20 cellular contexts compared by ENCODE assay signal in genomic region chr17:37614391-37614790, GRCh38. TPM values are rescaled to one million over a fixed set of nuclear protein-coding genes. Genes with fewer than 3 reads are reported as not detected.
DNase-seq lines count a peak whose midpoint lies in the region; ATAC-seq and TF ChIP-seq lines count a peak whose summit lies in the region.
"Had no signal": no experiment of that assay in that cellular context is flagged by ENCODE, and none has a peak within 500 bp of the region (broad histone marks: within the 10 kb centered on the region; RNA-seq: fewer than 3 reads in every experiment).

No MANE protein-coding gene starts in this region.

- H3K9me3 ChIP-seq in GM23248 (ENCODE audit: low read depth) = no peaks in the 10 kb centered on the region
- no peaks in the 10 kb centered on the region for H3K9me3 ChIP-seq in Peyer's patch
- H3K9me3 ChIP-seq: Caco-2, left lung, right lobe of liver, vagina had no signal

- no peak overlapping the region for H3K4me3 Mint-ChIP-seq in activated T-helper 17 cell treated with anti-CD3 and anti-CD28 coated beads, Interleukin-2, amount 50 U/mL, for 72 hours
- no peak overlapping the region for H3K4me3 Mint-ChIP-seq in type B pancreatic cell
- H3K4me3 Mint-ChIP-seq: activated CD4-positive, alpha-beta memory T cell treated with anti-CD3 and anti-CD28 coated beads for 36 hours; activated T-helper 1 cell treated with anti-CD3 and anti-CD28 coated beads, Interleukin-12 subunit alpha, Interleukin-12 subunit beta, Interleukin-2, Interleukin-4 antibody, amounts not matched to agents 30 ng/mL and 10 ng/mL and 1 ng/mL, durations not matched to agents 14 hours and 24 hours and 36 hours; GM23338; natural killer cell had no signal

- H3K27me3 ChIP-seq in GM23248 (replicated peaks; ENCODE audit: insufficient read depth) (no peaks in the 10 kb centered on the region), Peyer's patch (no peaks in the 10 kb centered on the region)
- H3K27me3 ChIP-seq: left lung, right lobe of liver, vagina had no signal

- H3K9me3 Mint-ChIP-seq in activated T-helper 17 cell treated with anti-CD3 and anti-CD28 coated beads, Interleukin-2, amount 50 U/mL, for 72 hours = no peaks in the 10 kb centered on the region
- H3K9me3 Mint-ChIP-seq in type B pancreatic cell = no peaks in the 10 kb centered on the region
- H3K9me3 Mint-ChIP-seq: activated CD4-positive, alpha-beta memory T cell treated with anti-CD3 and anti-CD28 coated beads for 36 hours; activated T-helper 1 cell treated with anti-CD3 and anti-CD28 coated beads, Interleukin-12 subunit alpha, Interleukin-12 subunit beta, Interleukin-2, Interleukin-4 antibody, amounts not matched to agents 30 ng/mL and 10 ng/mL and 1 ng/mL, durations not matched to agents 14 hours and 24 hours and 36 hours; GM23338; natural killer cell had no signal

- peak overlapping the region; percentile 77 for H3K9ac ChIP-seq in GM23248

- peak; percentile 58 for ATAC-seq in activated T-helper 17 cell treated with anti-CD3 and anti-CD28 coated beads, Interleukin-2, amount 50 U/mL, for 72 hours (replicated peaks)
- ATAC-seq: GM23338, left lung, natural killer cell, right lobe of liver had no signal

- peak overlapping the region; percentile 51 for H2AFZ ChIP-seq in GM23248
- H2AFZ ChIP-seq: GM23338 had no signal

- no peak for TF ChIP-seq CTCF in fibroblast of the aortic adventitia (IDR thresholded peaks at IDR 0.05; ENCODE audit: insufficient read depth, low read length)
- TF ChIP-seq CTCF in type B pancreatic cell (conservative IDR thresholded peaks at IDR 0.05) = no peak
- no peak for TF ChIP-seq CTCF in Peyer's patch (IDR thresholded peaks at IDR 0.05)

- no peaks in the 10 kb centered on the region for H4K20me1 ChIP-seq in GM23248 (ENCODE audit: insufficient read depth)

- H3K36me3 Mint-ChIP-seq in activated T-helper 17 cell treated with anti-CD3 and anti-CD28 coated beads, Interleukin-2, amount 50 U/mL, for 72 hours (ENCODE audit: low read depth) = peaks cover 61% of the 10 kb centered on the region
- peaks cover 20% of the 10 kb centered on the region for H3K36me3 Mint-ChIP-seq in type B pancreatic cell

- H3K27me3 Mint-ChIP-seq in activated T-helper 17 cell treated with anti-CD3 and anti-CD28 coated beads, Interleukin-2, amount 50 U/mL, for 72 hours = no peaks in the 10 kb centered on the region
- H3K27me3 Mint-ChIP-seq in type B pancreatic cell = no peaks in the 10 kb centered on the region
- H3K27me3 Mint-ChIP-seq: activated CD4-positive, alpha-beta memory T cell treated with anti-CD3 and anti-CD28 coated beads for 36 hours had no signal

- intact Hi-C loops in posterior vena cava (cut with DNase I) = no loop called here

- peak overlapping the region; percentile 72 for H3K4me2 ChIP-seq in GM23248 (ENCODE audit: unreplicated experiment)
- H3K4me2 ChIP-seq: GM23338 had no signal

- H3K4me3 ChIP-seq in GM23248 = no peak overlapping the region
- no peak overlapping the region for H3K4me3 ChIP-seq in fibroblast of the aortic adventitia (ENCODE audit: low read depth, low read length)
- no peak overlapping the region for H3K4me3 ChIP-seq in Peyer's patch
- H3K4me3 ChIP-seq: GM23338, left lung, right lobe of liver, vagina had no signal

- H3K4me1 Mint-ChIP-seq in activated T-helper 17 cell treated with anti-CD3 and anti-CD28 coated beads, Interleukin-2, amount 50 U/mL, for 72 hours = no peaks in the 10 kb centered on the region
- peaks cover 3% of the 10 kb centered on the region for H3K4me1 Mint-ChIP-seq in type B pancreatic cell (ENCODE audit: unreplicated experiment)
- H3K4me1 Mint-ChIP-seq: GM23338 had no signal

- no peak overlapping the region for H3K27ac Mint-ChIP-seq in activated T-helper 17 cell treated with anti-CD3 and anti-CD28 coated beads, Interleukin-2, amount 50 U/mL, for 72 hours
- H3K27ac Mint-ChIP-seq in type B pancreatic cell = peak overlapping the region; percentile 52
- H3K27ac Mint-ChIP-seq: activated CD4-positive, alpha-beta memory T cell treated with anti-CD3 and anti-CD28 coated beads for 36 hours; activated T-helper 1 cell treated with anti-CD3 and anti-CD28 coated beads, Interleukin-12 subunit alpha, Interleukin-12 subunit beta, Interleukin-2, Interleukin-4 antibody, amounts not matched to agents 30 ng/mL and 10 ng/mL and 1 ng/mL, durations not matched to agents 14 hours and 24 hours and 36 hours; GM23338; natural killer cell had no signal

- TF ChIP-seq POLR2A in Peyer's patch (IDR thresholded peaks at IDR 0.05) = no peak

- peaks cover 32% of the 10 kb centered on the region for H3F3A ChIP-seq in GM23248 (ENCODE audit: insufficient read depth)

- H3K36me3 ChIP-seq in GM23248 (ENCODE audit: low read depth) (peaks cover 34% of the 10 kb centered on the region), Peyer's patch (peaks cover 0 to 59% (median 0%) of the 10 kb centered on the region in 3 donors)

- in situ Hi-C loops in GM23248 (cut with MboI) = no loop called here

- no peaks in the 10 kb centered on the region for H3K9me2 ChIP-seq in GM23248 (ENCODE audit: insufficient read depth)

- H3K4me1 ChIP-seq in GM23248 (ENCODE audit: insufficient read depth) (peaks cover 15% of the 10 kb centered on the region), Peyer's patch (peaks cover 0 to 4% (median 0%) of the 10 kb centered on the region in 4 donors)

- 11 to 15% methylated on average over 5 of the region's 5 CpGs for WGBS in GM23248 (ENCODE audit: low coverage in 1 of 2, low lambda C conversion rate in 2 of 2, missing lambda C conversion rate in 2 of 2), 2 experiments

- DNase-seq in GM23248 (peak; percentile 96), fibroblast of the aortic adventitia (ENCODE audit: low read depth) (peak; percentile 43), type B pancreatic cell (ENCODE audit: extremely low spot score, unreplicated experiment) (no peak), posterior vena cava (ENCODE audit: low spot score) (no peak), pons (ENCODE audit: low spot score) (no peak), Peyer's patch (no peak)
- DNase-seq: activated CD4-positive, alpha-beta memory T cell treated with anti-CD3 and anti-CD28 coated beads for 36 hours; Caco-2; glutamatergic neuron; Kasumi-1; left lung; natural killer cell; NCI-H2081; right lobe of liver; SHP77 treated with DMSO at 0.1 percent for 48 hours; stimulated activated naive CD4-positive, alpha-beta T cell had no signal

- peak overlapping the region; percentile 94 for H3K27ac ChIP-seq in GM23248
- H3K27ac ChIP-seq in Peyer's patch = no peak overlapping the region
- H3K27ac ChIP-seq: left lung, right lobe of liver, vagina had no signal

- no peaks in the 10 kb centered on the region for H3K79me2 ChIP-seq in GM23248 (ENCODE audit: insufficient read depth)

RNA-seq across cellular contexts. Expression of gene SYNRG, which starts 5.2 kb away (rescaled TPM):
- total RNA-seq in GM23248 (2014; rRNA removed; shearing (Covaris generic)) = 5.6 TPM in 2 replicates
- polyA plus RNA-seq in GM23248 (2016; fragmentation: Nextera tagmentation; extraction: Ambion mirVana) = 12.1 and 13.1 TPM in 2 replicates
- total RNA-seq in activated T-helper 17 cell treated with anti-CD3 and anti-CD28 coated beads, Interleukin-2, amount 50 U/mL, for 72 hours = 10 to 100 TPM; 63.8 to 64.1 TPM
- total RNA-seq in fibroblast of the aortic adventitia (ENCODE audit: low replicate concordance) (22.5 and 37.7 TPM in 2 replicates), type B pancreatic cell (ENCODE audit: low replicate concordance) (41.8 and 45.0 TPM in 2 replicates), posterior vena cava (10 to 100 TPM; 20.7 to 24.3 TPM), Peyer's patch (100 to 1,000 TPM in 1 of 4 donors, 10 to 100 TPM in 3; 42.5 to 102 (median 49.5) TPM)

RNA-seq across cellular contexts. Expression of gene DDX52, which starts 28.9 kb away (rescaled TPM):
- 26.7 and 34.7 TPM in 2 replicates for total RNA-seq in GM23248 (2014; rRNA removed; shearing (Covaris generic))
- polyA plus RNA-seq in GM23248 (2016; fragmentation: Nextera tagmentation; extraction: Ambion mirVana) = 23.5 and 26.1 TPM in 2 replicates
- total RNA-seq in activated T-helper 17 cell treated with anti-CD3 and anti-CD28 coated beads, Interleukin-2, amount 50 U/mL, for 72 hours = 10 to 100 TPM; 24.4 to 37.8 TPM
- total RNA-seq in fibroblast of the aortic adventitia (ENCODE audit: low replicate concordance) (16.0 and 29.9 TPM in 2 replicates), type B pancreatic cell (ENCODE audit: low replicate concordance) (37.5 and 49.4 TPM in 2 replicates), posterior vena cava (10 to 100 TPM; 16.8 to 20.7 TPM), Peyer's patch (10 to 100 TPM; 30.2 to 54.6 (median 43.0) TPM)

Comparison
In these comparisons a context has a peak if more than half of its experiments do, and no peak if none do; other contexts are left out.
1. DNase-seq: peak in GM23248 (single experiment) and fibroblast of the aortic adventitia (single experiment); none in type B pancreatic cell (single experiment), posterior vena cava (single experiment), pons (single experiment) and Peyer's patch (0 of 3).